In the genomic region with DNA sequence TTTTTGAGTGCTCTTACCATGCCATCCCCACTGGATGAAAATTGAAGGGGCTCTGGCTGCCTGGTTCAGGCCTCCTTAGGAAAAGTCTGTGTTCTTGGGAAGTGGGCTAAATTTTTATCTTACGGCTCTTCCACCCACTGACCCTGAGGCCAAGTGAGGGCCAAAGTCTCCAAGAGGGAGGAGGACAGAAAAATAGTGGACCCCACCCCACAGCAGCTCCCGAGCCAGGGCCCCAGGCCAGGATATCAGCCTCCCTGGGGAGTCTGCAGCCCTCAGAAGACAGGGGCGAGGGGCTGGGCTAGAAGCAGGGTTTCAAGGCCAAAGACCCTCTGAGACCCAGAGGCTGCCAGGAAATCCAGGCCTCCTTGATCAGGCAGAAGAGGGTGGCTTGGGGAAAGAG, we compare ENCODE assay signal across 1 cellular context.
TF ChIP-seq lines count a peak whose summit lies in the region.

No MANE protein-coding gene starts in this region.

TF ChIP-seq in WTC11, 78 proteins besides CTCF, POLR2A, EP300 and RAD21 (continued from another document):
- TF ChIP-seq, protein P1, sequence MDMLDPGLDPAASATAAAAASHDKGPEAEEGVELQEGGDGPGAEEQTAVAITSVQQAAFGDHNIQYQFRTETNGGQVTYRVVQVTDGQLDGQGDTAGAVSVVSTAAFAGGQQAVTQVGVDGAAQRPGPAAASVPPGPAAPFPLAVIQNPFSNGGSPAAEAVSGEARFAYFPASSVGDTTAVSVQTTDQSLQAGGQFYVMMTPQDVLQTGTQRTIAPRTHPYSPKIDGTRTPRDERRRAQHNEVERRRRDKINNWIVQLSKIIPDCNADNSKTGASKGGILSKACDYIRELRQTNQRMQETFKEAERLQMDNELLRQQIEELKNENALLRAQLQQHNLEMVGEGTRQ (CRISPR knock-in tag; IDR thresholded peaks at IDR 0.05): no peak
- TF ChIP-seq, protein P2, sequence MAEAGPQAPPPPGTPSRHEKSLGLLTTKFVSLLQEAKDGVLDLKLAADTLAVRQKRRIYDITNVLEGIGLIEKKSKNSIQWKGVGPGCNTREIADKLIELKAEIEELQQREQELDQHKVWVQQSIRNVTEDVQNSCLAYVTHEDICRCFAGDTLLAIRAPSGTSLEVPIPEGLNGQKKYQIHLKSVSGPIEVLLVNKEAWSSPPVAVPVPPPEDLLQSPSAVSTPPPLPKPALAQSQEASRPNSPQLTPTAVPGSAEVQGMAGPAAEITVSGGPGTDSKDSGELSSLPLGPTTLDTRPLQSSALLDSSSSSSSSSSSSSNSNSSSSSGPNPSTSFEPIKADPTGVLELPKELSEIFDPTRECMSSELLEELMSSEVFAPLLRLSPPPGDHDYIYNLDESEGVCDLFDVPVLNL (CRISPR knock-in tag; IDR thresholded peaks at IDR 0.05; ENCODE audit: borderline replicate concordance, low read depth): no peak
- TF ChIP-seq NR3C1 (CRISPR knock-in tag; conservative IDR thresholded peaks at IDR 0.05; ENCODE audit: low read depth): no peak
TF ChIP-seq in WTC11: peak in this region for 0.
